Comparison of ENCODE assay signal across 9 cellular contexts in genomic region chr14:61476105-61476736, GRCh38.
DNase-seq lines count a peak whose midpoint lies in the region; ATAC-seq and TF ChIP-seq lines count a peak whose summit lies in the region.
"Had no signal": no experiment of that assay in that cellular context is flagged by ENCODE, and none has a peak within 500 bp of the region (broad histone marks: within the 10 kb centered on the region; RNA-seq: fewer than 3 reads in every experiment).

No MANE protein-coding gene starts in this region.

- in situ Hi-C loops in GM23248 (cut with MboI): no loop called here

- H3K27ac ChIP-seq in ACC112 (ENCODE audit: low read depth, low read length): peak overlapping the region; percentile 99
- peak overlapping the region; percentile 94 for H3K27ac ChIP-seq in GM23248
- peak overlapping the region; percentile 43 to 80 (median 58) for H3K27ac ChIP-seq in body of pancreas

- peak overlapping the region; percentile 2; the same call in 1 of the 2 replicates for H3K4me3 ChIP-seq in ACC112 (ENCODE audit: low read depth, low read length)
- H3K4me3 ChIP-seq in GM23248: no peak overlapping the region
- no peak overlapping the region for H3K4me3 ChIP-seq in body of pancreas

- H3K4me1 ChIP-seq in ACC112 (ENCODE audit: control insufficient read depth, insufficient read depth, low read length, unreplicated experiment) (peaks cover 84% of the 10 kb centered on the region), GM23248 (ENCODE audit: insufficient read depth) (peaks cover 66% of the 10 kb centered on the region), body of pancreas (peaks cover 47% of the 10 kb centered on the region)

- H2AFZ ChIP-seq in ACC112 (ENCODE audit: low read length, unreplicated experiment) (no peak overlapping the region), GM23248 (peak overlapping the region; percentile 39)

- H3K9me3 ChIP-seq in GM23248 (ENCODE audit: low read depth): no peaks in the 10 kb centered on the region
- no peaks in the 10 kb centered on the region for H3K9me3 ChIP-seq in body of pancreas

- peak overlapping the region; percentile 81 to 95 (median 92) for H3K27ac Mint-ChIP-seq in nephron

- no peaks in the 10 kb centered on the region for H3K9me3 Mint-ChIP-seq in nephron

- peak overlapping the region; percentile 50 for H3K4me2 ChIP-seq in GM23248 (ENCODE audit: unreplicated experiment)

- intact Hi-C loops in body of pancreas (cut with DNase I): no loop called here

- peak; percentile 9 for DNase-seq in GM23248
- DNase-seq in body of pancreas: no peak
- no peak for DNase-seq in NCI-H2107 treated with DMSO at 0.1 percent for 48 hours (lab: John Stamatoyannopoulos, UW; ENCODE audit: unreplicated experiment)
- no peak for DNase-seq in RPMI8226
- DNase-seq in amniotic stem cell (lab: John Stamatoyannopoulos, UW): no peak
- no peak for DNase-seq in NCI-H1092 (lab: John Stamatoyannopoulos, UW)
- DNase-seq: cortex of kidney had no signal

- ATAC-seq in body of pancreas: no peak

- H3K9me2 ChIP-seq in GM23248 (ENCODE audit: insufficient read depth): no peaks in the 10 kb centered on the region

- TF ChIP-seq CTCF in body of pancreas (IDR thresholded peaks at IDR 0.05) (no peak), nephron (IDR thresholded peaks at IDR 0.05; ENCODE audit: unreplicated experiment in 3 of 3) (no peak)

- no peaks in the 10 kb centered on the region for H3K27me3 ChIP-seq in ACC112 (ENCODE audit: insufficient read depth, low read length)
- H3K27me3 ChIP-seq in GM23248 (replicated peaks; ENCODE audit: insufficient read depth): no peaks in the 10 kb centered on the region
- H3K27me3 ChIP-seq in body of pancreas: no peaks in the 10 kb centered on the region

- H3F3A ChIP-seq in GM23248 (ENCODE audit: insufficient read depth): peaks cover 54% of the 10 kb centered on the region

- no peaks in the 10 kb centered on the region for H4K20me1 ChIP-seq in GM23248 (ENCODE audit: insufficient read depth)

- no peaks in the 10 kb centered on the region for H3K36me3 Mint-ChIP-seq in nephron (ENCODE audit: low read depth)

- peak overlapping the region; percentile 74 for H3K9ac ChIP-seq in GM23248

- H3K36me3 ChIP-seq in ACC112 (ENCODE audit: insufficient read depth, low read length) (no peaks in the 10 kb centered on the region), GM23248 (ENCODE audit: low read depth) (no peaks in the 10 kb centered on the region), body of pancreas (replicated peaks in 1 of 2; ENCODE audit: insufficient read depth in 1 of 2, low read depth in 2 of 2) (no peaks in the 10 kb centered on the region)

- peaks cover 27% of the 10 kb centered on the region for H3K4me1 Mint-ChIP-seq in nephron

- H3K79me2 ChIP-seq in ACC112 (ENCODE audit: control insufficient read depth, insufficient read depth, low read length, unreplicated experiment): peaks cover 65% of the 10 kb centered on the region
- peaks cover 56% of the 10 kb centered on the region for H3K79me2 ChIP-seq in GM23248 (ENCODE audit: insufficient read depth)

- 94 to 100% methylated on average over 2 of the region's 2 CpGs for WGBS in GM23248 (ENCODE audit: low coverage in 1 of 2, low lambda C conversion rate in 2 of 2, missing lambda C conversion rate in 2 of 2), 2 experiments
- WGBS in body of pancreas, 2 donors: 88 to 90% methylated on average over 2 of the region's 2 CpGs

- peaks cover 9% of the 10 kb centered on the region for H3K27me3 Mint-ChIP-seq in nephron (ENCODE audit: low read depth)

- H3K4me3 Mint-ChIP-seq in nephron: no peak overlapping the region

- TF ChIP-seq POLR2A in body of pancreas (IDR thresholded peaks at IDR 0.05): no peak
